Comparison of ENCODE assay signal across 1 cellular context in the genomic region with DNA sequence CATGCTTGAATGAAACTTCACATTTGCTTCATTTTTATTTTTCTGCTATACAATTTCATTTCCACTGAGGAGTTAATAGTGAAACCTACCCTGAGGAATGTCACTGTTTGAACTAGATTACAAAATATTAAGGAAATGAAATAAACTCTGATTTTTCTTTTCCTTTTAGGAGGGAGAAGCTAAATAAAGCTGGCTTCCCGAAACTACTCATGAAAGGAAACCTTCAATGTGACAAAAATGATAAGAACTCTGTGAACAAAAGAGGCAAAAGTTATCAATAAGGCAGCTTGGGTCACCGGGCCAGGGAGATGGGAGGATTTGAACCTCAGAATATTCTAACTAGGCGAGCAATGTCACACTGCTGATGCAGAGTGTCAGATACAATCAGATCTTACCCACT.
TF ChIP-seq lines count a peak whose summit lies in the region.

No MANE protein-coding gene starts in this region.

TF ChIP-seq in IMR-90, 13 proteins besides CTCF, POLR2A, EP300 and RAD21 (continued from another document):
- TF ChIP-seq, protein P1, sequence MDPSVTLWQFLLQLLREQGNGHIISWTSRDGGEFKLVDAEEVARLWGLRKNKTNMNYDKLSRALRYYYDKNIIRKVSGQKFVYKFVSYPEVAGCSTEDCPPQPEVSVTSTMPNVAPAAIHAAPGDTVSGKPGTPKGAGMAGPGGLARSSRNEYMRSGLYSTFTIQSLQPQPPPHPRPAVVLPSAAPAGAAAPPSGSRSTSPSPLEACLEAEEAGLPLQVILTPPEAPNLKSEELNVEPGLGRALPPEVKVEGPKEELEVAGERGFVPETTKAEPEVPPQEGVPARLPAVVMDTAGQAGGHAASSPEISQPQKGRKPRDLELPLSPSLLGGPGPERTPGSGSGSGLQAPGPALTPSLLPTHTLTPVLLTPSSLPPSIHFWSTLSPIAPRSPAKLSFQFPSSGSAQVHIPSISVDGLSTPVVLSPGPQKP (IDR thresholded peaks at IDR 0.05; ENCODE audit: borderline replicate concordance, low read depth, low read length) = no peak
- TF ChIP-seq RCOR1 (IDR thresholded peaks at IDR 0.05; ENCODE audit: insufficient replicate concordance, low read length) = no peak
- TF ChIP-seq BHLHE40 (IDR thresholded peaks at IDR 0.05; ENCODE audit: low read depth, low read length) = no peak
- TF ChIP-seq, protein P2, sequence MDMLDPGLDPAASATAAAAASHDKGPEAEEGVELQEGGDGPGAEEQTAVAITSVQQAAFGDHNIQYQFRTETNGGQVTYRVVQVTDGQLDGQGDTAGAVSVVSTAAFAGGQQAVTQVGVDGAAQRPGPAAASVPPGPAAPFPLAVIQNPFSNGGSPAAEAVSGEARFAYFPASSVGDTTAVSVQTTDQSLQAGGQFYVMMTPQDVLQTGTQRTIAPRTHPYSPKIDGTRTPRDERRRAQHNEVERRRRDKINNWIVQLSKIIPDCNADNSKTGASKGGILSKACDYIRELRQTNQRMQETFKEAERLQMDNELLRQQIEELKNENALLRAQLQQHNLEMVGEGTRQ (IDR thresholded peaks at IDR 0.05; ENCODE audit: low read depth, low read length) = no peak
- TF ChIP-seq CEBPB (IDR thresholded peaks at IDR 0.05; ENCODE audit: low read depth, low read length) = no peak
